ENCODE assay signal across 8 cellular contexts in genomic region chr20:36606171-36607116, GRCh38. TPM values are rescaled to one million over a fixed set of nuclear protein-coding genes. Genes with fewer than 3 reads are reported as not detected.
DNase-seq lines count a peak whose midpoint lies in the region; ATAC-seq, FAIRE-seq and TF ChIP-seq lines count a peak whose summit lies in the region.

No MANE protein-coding gene starts in this region.

- no peak overlapping the region for H2BK120ac ChIP-seq in H1 (replicated peaks; ENCODE audit: low read depth, low read length)

- peak overlapping the region; percentile 59; the same call in 1 of the 2 replicates for H4K8ac ChIP-seq in H1 (ENCODE audit: extremely low read depth, insufficient read depth, low read length)

- no peaks in the 10 kb centered on the region; a peak in 1 of 7 replicates for H3K27me3 ChIP-seq in H1 (replicated peaks in 1 of 4; ENCODE audit: control insufficient read depth in 3 of 4, extremely low read depth in 1 of 4, insufficient read depth in 3 of 4, low read length in 3 of 4)

- H4K20me1 ChIP-seq in H1 (replicated peaks in 1 of 2; ENCODE audit: control insufficient read depth in 1 of 2, insufficient read depth in 2 of 2, low read length in 2 of 2): peaks cover 0 to 14% of the 10 kb centered on the region in 2 experiments

- H3K27me3 Mint-ChIP-seq in nephron (ENCODE audit: low read depth): no peaks in the 10 kb centered on the region

- peaks cover 0 to 4% (median 2%) of the 10 kb centered on the region in 4 experiments; a peak in 3 of 7 replicates for H3K4me1 ChIP-seq in H1 (replicated peaks in 1 of 4; ENCODE audit: control insufficient read depth in 3 of 4, insufficient read depth in 4 of 4, low read length in 3 of 4)

- H2BK20ac ChIP-seq in H1 (ENCODE audit: low read length): no peak overlapping the region

- ATAC-seq in GM19452 (IDR thresholded peaks at IDR 0.05; ENCODE audit: unreplicated experiment): no peak

- TF ChIP-seq POLR2A in H1 (IDR thresholded peaks at IDR 0.05; ENCODE audit: control extremely low read depth in 1 of 2, low read depth in 2 of 2, low read length in 2 of 2): no peak

- H3K4me2 ChIP-seq in H1 (ENCODE audit: insufficient read depth in 1 of 2, low read depth in 2 of 2, low read length in 2 of 2): peak overlapping the region; percentile 92 to 100

- peak overlapping the region; percentile 83 to 89 (median 84) for H3K27ac Mint-ChIP-seq in nephron

- no peak overlapping the region for H3K23ac ChIP-seq in H1 (ENCODE audit: insufficient read length)

- peaks cover 28% of the 10 kb centered on the region for H3K4me1 Mint-ChIP-seq in nephron

- CTCF ChIA-PET in H1 (lab: Charles Lee; ENCODE audit: partially characterized antibody): interaction anchor here (0.9 to 4.1 kb wide), 22 partner anchors 8 to 148 kb away, joined by 3 to 67 read pairs (median 4); no protein-coding TSS in a partner anchor

- WGBS in H1 (ENCODE audit: extremely low coverage in 1 of 2, insufficient coverage in 1 of 2, insufficient read length in 1 of 2, insufficient replicate concordance in 2 of 2, low coverage in 1 of 2, low lambda C conversion rate in 2 of 2, missing lambda C conversion rate in 1 of 2), 2 experiments: 12% methylated on average over 29 of the region's 29 CpGs; no CpG with 5 or more reads in 1 of the 2 experiments

- H3K9ac ChIP-seq in H1 (replicated peaks in 1 of 4; ENCODE audit: extremely low read depth in 1 of 4, low read depth in 3 of 4, low read length in 3 of 4): peak overlapping the region; percentile 53 to 94 (median 86)

- H2BK15ac ChIP-seq in H1 (ENCODE audit: low read length): no peak overlapping the region

- in situ Hi-C loops in SK-MEL-5 (cut with HindIII; ENCODE audit: low pct_unique_long_range_greater_than_20kb, low sequenced_read_pairs): no loop called here

- H3K79me1 ChIP-seq in H1 (ENCODE audit: low read depth, low read length): peaks cover 13% of the 10 kb centered on the region

- H2AK5ac ChIP-seq in H1 (ENCODE audit: low read depth, low read length): peak overlapping the region; percentile 42; the same call in 1 of the 2 replicates

- H3K4me3 Mint-ChIP-seq in nephron: peak overlapping the region; percentile 98

- H3K79me2 ChIP-seq in H1 (ENCODE audit: control insufficient read depth in 1 of 2, insufficient read depth in 2 of 2, low read length in 2 of 2): peaks cover 10 to 26% of the 10 kb centered on the region in 2 experiments

- no peak overlapping the region for H3K4ac ChIP-seq in H1 (replicated peaks; ENCODE audit: insufficient read length, low read depth, low read length)

- no peaks in the 10 kb centered on the region for H3K9me3 Mint-ChIP-seq in nephron

- no peak overlapping the region for H4K5ac ChIP-seq in H1 (ENCODE audit: insufficient read length, low read depth, low read length)

- POLR2A ChIA-PET in H1 (lab: Charles Lee; ENCODE audit: partially characterized antibody): interaction anchor here (0.9 to 26.6 kb wide), 14 partner anchors 7 to 450 kb away, joined by 3 to 388 read pairs (median 4); partner anchors contain the start of gene TGIF2

- peak overlapping the region; percentile 36; the same call in 1 of the 2 replicates for H3K18ac ChIP-seq in H1 (ENCODE audit: extremely low read depth, low read length)

- H2BK5ac ChIP-seq in H1 (ENCODE audit: low read depth, low read length): peak overlapping the region; percentile 36; the same call in 1 of the 2 replicates

- H3K9me3 ChIP-seq in H1 (ENCODE audit: insufficient read depth in 2 of 2, low read depth in 1 of 2, low read length in 1 of 2): no peaks in the 10 kb centered on the region

- FAIRE-seq in H1 (lab: Jason Lieb, UNC) (no peak), frontal cortex (lab: Jason Lieb, UNC) (no peak)

- H2BK12ac ChIP-seq in H1 (ENCODE audit: low read depth, low read length): no peak overlapping the region

- peaks cover 26% of the 10 kb centered on the region for H3K36me3 Mint-ChIP-seq in nephron (ENCODE audit: low read depth)

- H3K14ac ChIP-seq in H1 (ENCODE audit: insufficient read length): no peak overlapping the region

- TF ChIP-seq CTCF in H1 (IDR thresholded peaks at IDR 0.05; ENCODE audit: control extremely low read depth in 1 of 3, insufficient read depth in 1 of 3, low read depth in 1 of 3, low read length in 3 of 3) (no peak), nephron (IDR thresholded peaks at IDR 0.05; ENCODE audit: unreplicated experiment in 3 of 3) (no peak)

- no peak overlapping the region for H2AFZ ChIP-seq in H1 (ENCODE audit: low read length)

- H3K23me2 ChIP-seq in H1 (ENCODE audit: low read depth, low read length): peaks cover 4% of the 10 kb centered on the region

- TF ChIP-seq EP300 in H1 (IDR thresholded peaks at IDR 0.05; ENCODE audit: borderline replicate concordance in 1 of 2, low read depth in 2 of 2, low read length in 2 of 2): no peak

- peak overlapping the region; percentile 73 to 98 (median 95) for H3K4me3 ChIP-seq in H1 (ENCODE audit: extremely low read depth in 1 of 4, insufficient read depth in 2 of 4, low read depth in 3 of 4, low read length in 4 of 4)

- no peak for TF ChIP-seq RAD21 in H1 (IDR thresholded peaks at IDR 0.05 in 1 of 2, conservative IDR thresholded peaks at IDR 0.05 in 1 of 2; ENCODE audit: low read depth in 2 of 2, low read length in 2 of 2)

- peak; percentile 31 for DNase-seq in stimulated activated CD4-positive, alpha-beta T cell treated with anti-CD3 and anti-CD28 coated beads, Interleukin-15, amount 100 ng/mL, for 24 hours
- DNase-seq in stimulated activated CD4-positive, alpha-beta T cell treated with anti-CD3 and anti-CD28 coated beads, Interleukin-4, amount 100 ng/mL, for 4 hours: no peak
- DNase-seq in SK-MEL-5 (ENCODE audit: low read depth, low spot score): peak; percentile 59
- no peak for DNase-seq in H1 (ENCODE audit: low read depth in 1 of 2, low spot score in 2 of 2)
- DNase-seq in frontal cortex (ENCODE audit: low spot score in 2 of 2): no peak
- DNase-seq in GDM1 (lab: John Stamatoyannopoulos, UW): no peak

- H4K91ac ChIP-seq in H1 (replicated peaks; ENCODE audit: insufficient read length, low read length): no peak overlapping the region

- H3K36me3 ChIP-seq in H1 (ENCODE audit: control insufficient read depth in 2 of 4, insufficient read depth in 4 of 4, low read length in 3 of 4): peaks cover 13 to 33% (median 23%) of the 10 kb centered on the region in 4 experiments

- H3K56ac ChIP-seq in H1 (replicated peaks; ENCODE audit: insufficient read length, low read depth, low read length): peak overlapping the region; percentile 91

- peak overlapping the region; percentile 78; the same call in 1 of the 2 replicates for H3K27ac ChIP-seq in H1 (ENCODE audit: low read depth, low read length)

TF ChIP-seq in H1, 55 proteins besides CTCF, POLR2A, EP300 and RAD21 (continues in another document):
- TF ChIP-seq SAP30 (IDR thresholded peaks at IDR 0.05; ENCODE audit: insufficient read depth, insufficient replicate concordance, low read length): peak; percentile 76
- no peak for TF ChIP-seq RNF2 (IDR thresholded peaks at IDR 0.05; ENCODE audit: borderline replicate concordance, low read depth, low read length, missing control alignments, poor library complexity, severe bottlenecking)
- TF ChIP-seq SIX5 (IDR thresholded peaks at IDR 0.05; ENCODE audit: low read depth, low read length): no peak
- TF ChIP-seq TAF1 (IDR thresholded peaks at IDR 0.05; ENCODE audit: low read depth, low read length): no peak

RNA-seq across cellular contexts. Expression of gene RAB5IF, which starts 0.9 kb away (rescaled TPM):
- total RNA-seq in SK-MEL-5 (2014; rRNA removed; shearing (Covaris generic)): 165 and 190 TPM in 2 replicates
- polyA plus RNA-seq in SK-MEL-5 (2015; cell fraction: cytosol; rRNA removed): 162 and 170 TPM in 2 replicates
- polyA plus RNA-seq in SK-MEL-5 (2015; cell fraction: nucleus; rRNA removed): 192 and 208 TPM in 2 replicates
- total RNA-seq in H1 (2021; fragmentation: NEBNext Ultra II Directional; extraction: Animal tissue kit (Norgen Biotek cat#: 25700)): 94.2 and 95.5 TPM in 2 replicates
- 98.4 and 148 TPM in 2 replicates for polyA plus RNA-seq in H1 (2011; rRNA removed)
- 114 TPM for polyA plus RNA-seq in H1 (2011; cell fraction: cytosol; rRNA removed)
- polyA plus RNA-seq in H1 (2011; cell fraction: nucleus; rRNA removed): 38.7 TPM
- polyA plus RNA-seq in H1 (2012, experiment 1 of 2): 75.0 to 122 TPM (median 90.1 TPM) in 4 replicates
- polyA plus RNA-seq in H1 (2012, experiment 2 of 2): 222 TPM
- polyA plus RNA-seq in H1 (2013, experiment 1 of 2): 120 TPM
- 134 TPM for polyA plus RNA-seq in H1 (2013, experiment 2 of 2)
- 33.6 and 51.7 TPM in 2 replicates for polyA minus RNA-seq in H1 (2011; rRNA and poly(A)+ RNA removed)
- polyA minus RNA-seq in H1 (2011; cell fraction: cytosol; rRNA and poly(A)+ RNA removed): 50.3 TPM
- polyA minus RNA-seq in H1 (2011; cell fraction: nucleus; rRNA and poly(A)+ RNA removed): 18.1 TPM
- total RNA-seq in frontal cortex: 26.9 TPM

RNA-seq across cellular contexts. Expression of gene TGIF2, which starts 33.0 kb away (rescaled TPM):
- 13.8 and 16.2 TPM in 2 replicates for total RNA-seq in SK-MEL-5 (2014; rRNA removed; shearing (Covaris generic))
- polyA plus RNA-seq in SK-MEL-5 (2015; cell fraction: cytosol; rRNA removed): 21.9 and 26.1 TPM in 2 replicates
- 9.6 and 17.7 TPM in 2 replicates for polyA plus RNA-seq in SK-MEL-5 (2015; cell fraction: nucleus; rRNA removed)
- total RNA-seq in H1 (2021; fragmentation: NEBNext Ultra II Directional; extraction: Animal tissue kit (Norgen Biotek cat#: 25700)): 76.7 and 77.7 TPM in 2 replicates
- polyA plus RNA-seq in H1 (2011; rRNA removed): 49.7 and 74.5 TPM in 2 replicates
- 47.5 TPM for polyA plus RNA-seq in H1 (2011; cell fraction: cytosol; rRNA removed)
- 57.4 TPM for polyA plus RNA-seq in H1 (2011; cell fraction: nucleus; rRNA removed)
- 32.6 to 40.3 TPM (median 35.4 TPM) in 4 replicates for polyA plus RNA-seq in H1 (2012, experiment 1 of 2)
- 37.6 TPM for polyA plus RNA-seq in H1 (2012, experiment 2 of 2)
- 52.6 TPM for polyA plus RNA-seq in H1 (2013, experiment 1 of 2)
- 60.1 TPM for polyA plus RNA-seq in H1 (2013, experiment 2 of 2)
- 42.7 and 55.0 TPM in 2 replicates for polyA minus RNA-seq in H1 (2011; rRNA and poly(A)+ RNA removed)
- 37.8 TPM for polyA minus RNA-seq in H1 (2011; cell fraction: cytosol; rRNA and poly(A)+ RNA removed)
- 20.0 TPM for polyA minus RNA-seq in H1 (2011; cell fraction: nucleus; rRNA and poly(A)+ RNA removed)
- total RNA-seq in frontal cortex: 4.9 TPM

RNA-seq across cellular contexts. Expression of gene SLA2, which starts 39.6 kb away (rescaled TPM):
- total RNA-seq in SK-MEL-5 (2014; rRNA removed; shearing (Covaris generic)): not detected in 2 replicates
- polyA plus RNA-seq in SK-MEL-5 (2015; cell fraction: cytosol; rRNA removed): not detected in 2 replicates
- polyA plus RNA-seq in SK-MEL-5 (2015; cell fraction: nucleus; rRNA removed): not detected in 2 replicates
- total RNA-seq in H1 (2021; fragmentation: NEBNext Ultra II Directional; extraction: Animal tissue kit (Norgen Biotek cat#: 25700)): 0.19 TPM in 1 of 2 replicates, not detected in the other
- 0.17 and 0.18 TPM in 2 replicates for polyA plus RNA-seq in H1 (2011; rRNA removed)
- polyA plus RNA-seq in H1 (2011; cell fraction: cytosol; rRNA removed): 0.25 TPM
- 0.37 TPM for polyA plus RNA-seq in H1 (2011; cell fraction: nucleus; rRNA removed)
- polyA plus RNA-seq in H1 (2012, experiment 1 of 2): 0.13 to 0.21 TPM (median 0.17 TPM) in 4 replicates
- polyA plus RNA-seq in H1 (2012, experiment 2 of 2): 0.10 TPM
- polyA plus RNA-seq in H1 (2013, experiment 1 of 2): 0.08 TPM
- polyA plus RNA-seq in H1 (2013, experiment 2 of 2): 0.02 TPM
- 0.17 and 0.19 TPM in 2 replicates for polyA minus RNA-seq in H1 (2011; rRNA and poly(A)+ RNA removed)
- not detected for polyA minus RNA-seq in H1 (2011; cell fraction: cytosol; rRNA and poly(A)+ RNA removed)
- polyA minus RNA-seq in H1 (2011; cell fraction: nucleus; rRNA and poly(A)+ RNA removed): not detected
- under 0.01 TPM for total RNA-seq in frontal cortex

Comparison
In these comparisons a context has a peak if more than half of its experiments do, and no peak if none do; other contexts are left out.
1. DNase-seq: peak in stimulated activated CD4-positive, alpha-beta T cell treated with anti-CD3 and anti-CD28 coated beads, Interleukin-15, amount 100 ng/mL, for 24 hours (single experiment) and SK-MEL-5 (single experiment); none in stimulated activated CD4-positive, alpha-beta T cell treated with anti-CD3 and anti-CD28 coated beads, Interleukin-4, amount 100 ng/mL, for 4 hours (0 of 2), H1 (0 of 2), frontal cortex (0 of 2) and GDM1 (single experiment).